33 cellular contexts compared by ENCODE assay signal in the genomic region with DNA sequence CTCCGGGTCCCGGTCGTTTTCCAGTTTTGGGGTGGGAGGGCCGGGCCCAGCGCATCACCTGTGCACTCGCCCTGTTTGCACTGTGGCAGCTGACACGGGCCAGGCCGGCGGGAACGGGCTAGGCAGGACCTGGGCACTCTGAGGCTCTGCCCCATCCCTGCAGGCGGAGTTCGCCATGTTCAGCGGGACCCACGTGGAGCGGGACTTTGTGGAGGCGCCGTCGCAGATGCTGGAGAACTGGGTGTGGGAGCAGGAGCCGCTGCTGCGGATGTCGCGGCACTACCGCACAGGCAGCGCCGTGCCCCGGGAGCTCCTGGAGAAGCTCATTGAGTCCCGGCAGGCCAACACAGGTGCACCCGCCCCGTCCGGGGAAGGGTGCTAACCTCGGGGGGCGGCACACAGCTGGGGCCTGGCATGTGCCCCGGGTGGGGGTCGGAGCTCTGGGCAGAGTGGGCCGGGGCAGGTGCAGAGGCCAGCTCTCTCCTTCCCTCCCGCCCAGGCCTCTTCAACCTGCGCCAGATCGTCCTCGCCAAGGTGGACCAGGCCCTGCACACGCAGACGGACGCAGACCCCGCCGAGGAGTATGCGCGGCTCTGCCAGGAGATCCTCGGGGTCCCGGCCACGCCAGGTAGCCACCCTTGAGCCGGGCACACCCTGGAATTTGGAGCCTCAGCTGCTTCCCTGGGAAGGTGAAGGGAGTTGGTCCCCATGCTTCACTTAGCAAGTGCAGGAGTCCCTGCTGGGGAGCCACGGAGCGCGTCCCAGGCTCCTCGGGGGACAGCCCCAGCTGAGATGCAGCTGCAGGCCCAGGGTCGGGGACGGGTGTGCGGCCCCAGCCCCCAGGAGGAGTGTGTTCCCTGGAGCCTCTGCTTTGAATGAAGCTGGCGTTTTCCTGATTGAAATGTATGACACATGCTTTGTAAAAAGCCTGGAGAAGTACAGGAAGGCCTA. TPM values are rescaled to one million over a fixed set of nuclear protein-coding genes. Genes with fewer than 3 reads are reported as not detected.
A peak's percentile ranks its signal among the peaks of the same experiment; 100 is the strongest.
DNase-seq lines count a peak whose midpoint lies in the region; ATAC-seq and TF ChIP-seq lines count a peak whose summit lies in the region.
"Had no signal": no experiment of that assay in that cellular context is flagged by ENCODE, and none has a peak within 500 bp of the region (broad histone marks: within the 10 kb centered on the region; RNA-seq: fewer than 3 reads in every experiment).

No MANE protein-coding gene starts in this region.

- 94% methylated on average over 58 of the region's 58 CpGs for WGBS in right cardiac atrium
- 94% methylated on average over 49 of the region's 58 CpGs; no CpG with 5 or more reads in 1 of the 2 donors for WGBS in transverse colon (ENCODE audit: low coverage in 1 of 2), 2 donors

- peaks cover 14 to 50% of the 10 kb centered on the region in 2 donors for H3K36me3 ChIP-seq in duodenal mucosa (ENCODE audit: control insufficient read depth in 1 of 2, insufficient read depth in 2 of 2, low read length in 2 of 2)
- H3K36me3 ChIP-seq in transverse colon = peaks cover 0 to 9% (median 3%) of the 10 kb centered on the region in 4 donors
- H3K36me3 ChIP-seq: ovary had no signal

- TF ChIP-seq EP300 in transverse colon (IDR thresholded peaks at IDR 0.05; ENCODE audit: low read depth) = no peak

- H3K27ac ChIP-seq in right cardiac atrium (ENCODE audit: low read length) (no peak overlapping the region), duodenal mucosa (ENCODE audit: low read depth, low read length) (peak overlapping the region; percentile 0), transverse colon (peak overlapping the region; percentile 73 to 77 (median 76))
- H3K27ac ChIP-seq: ovary, suprapubic skin, upper lobe of right lung had no signal

- H3K9me3 ChIP-seq in right cardiac atrium (ENCODE audit: control insufficient read depth, low read length) = no peaks in the 10 kb centered on the region
- H3K9me3 ChIP-seq in duodenal mucosa (ENCODE audit: control insufficient read depth in 1 of 2, low read length in 2 of 2) = no peaks in the 10 kb centered on the region
- H3K9me3 ChIP-seq in transverse colon = no peaks in the 10 kb centered on the region
- H3K9me3 ChIP-seq: mucosa of descending colon, ovary, suprapubic skin, upper lobe of right lung had no signal

- H3K27me3 ChIP-seq in right cardiac atrium (ENCODE audit: control insufficient read depth, insufficient read depth) (no peaks in the 10 kb centered on the region), duodenal mucosa (ENCODE audit: control insufficient read depth in 1 of 2, insufficient read depth in 2 of 2, low read length in 2 of 2) (no peaks in the 10 kb centered on the region), transverse colon (no peaks in the 10 kb centered on the region)
- H3K27me3 ChIP-seq: ovary, suprapubic skin, upper lobe of right lung had no signal

- in situ Hi-C loops in transverse colon (cut with MboI; ENCODE audit: low pct_ligation_motif_present in 1 of 4, low pct_unique_long_range_greater_than_20kb in 1 of 4, low sequenced_read_pairs in 3 of 4) = no loop called here

- ATAC-seq in right cardiac atrium = no peak
- ATAC-seq: activated CD8-positive, alpha-beta memory T cell treated with anti-CD3 and anti-CD28 coated beads, Interleukin-2, amount 10 ng/mL, durations not matched to agents 7 days and 5 days; HCT116; left cardiac atrium; PC-3; stimulated activated naive B cell treated with anti-CD40 and anti-IgM and Interleukin-4, amounts not matched to agents 10 μg/mL and 1 μg/mL and 100 μg/mL, for 72 hours; upper lobe of right lung had no signal

- peak in 2 of 3 donors; percentile 44 to 63 for DNase-seq in right cardiac atrium
- DNase-seq in cardiac septum (ENCODE audit: low spot score) = no peak
- DNase-seq in transverse colon = no peak
- no peak for DNase-seq in AML-193 (lab: John Stamatoyannopoulos, UW)
- no peak for DNase-seq in stimulated activated CD8-positive, alpha-beta memory T cell treated with anti-CD3 and anti-CD28 coated beads, Interleukin-4, amount 100 ng/mL, for 48 hours
- DNase-seq: 8988T; activated CD4-positive, alpha-beta T cell treated with anti-CD3 and anti-CD28 coated beads, Interleukin-2, amount 50 U/mL, for 4 hours; activated CD8-positive, alpha-beta memory T cell treated with anti-CD3 and anti-CD28 coated beads, Interleukin-2, amount 10 ng/mL, durations not matched to agents 7 days and 5 days; activated gamma-delta T cell treated with Interleukin-2 at 50 U/mL for 16 hours; activated naive CD8-positive, alpha-beta T cell treated with anti-CD3 and anti-CD28 coated beads, Interleukin-2, amount 10 ng/mL, durations not matched to agents 7 days and 5 days; activated T-cell treated with anti-CD3 and anti-CD28 coated beads, Interleukin-2, amount 50 U/mL, for 48 hours; aorta; CD4-positive, alpha-beta memory T cell; effector CD8-positive, alpha-beta T cell; hippocampal formation; IMR-90; left cardiac atrium; NCI-H1436 treated with DMSO at 0.1 percent for 48 hours; NCI-H2081 treated with DMSO at 0.1 percent for 48 hours; NCI-H226; NCI-H526 treated with DMSO at 0.1 percent for 48 hours; nephron progenitor cell; NK-92 treated with Interleukin-12 subunit alpha and Interleukin-12 subunit beta, amount 100 ng/mL, for 24 hours; ovary; PC-3; stimulated activated naive B cell treated with anti-CD40 and anti-IgM and Interleukin-4, amounts not matched to agents 10 μg/mL and 1 μg/mL and 100 μg/mL, for 72 hours; T-helper 2 cell had no signal

- H3K4me3 ChIP-seq in right cardiac atrium (ENCODE audit: low read length) (no peak overlapping the region), duodenal mucosa (ENCODE audit: low read depth in 1 of 2, low read length in 2 of 2) (no peak overlapping the region), transverse colon (no peak overlapping the region)
- H3K4me3 ChIP-seq: mucosa of descending colon, ovary, suprapubic skin, upper lobe of right lung had no signal

- no peak for TF ChIP-seq POLR2A in transverse colon (IDR thresholded peaks at IDR 0.05)

- no peaks in the 10 kb centered on the region for H3K4me1 ChIP-seq in right cardiac atrium (ENCODE audit: control insufficient read depth, insufficient read depth, low read length)
- H3K4me1 ChIP-seq in duodenal mucosa (ENCODE audit: control insufficient read depth in 1 of 2, insufficient read depth in 2 of 2, low read length in 2 of 2) = peaks cover 14 to 22% of the 10 kb centered on the region in 2 donors
- H3K4me1 ChIP-seq in transverse colon = peaks cover 0 to 19% (median 16%) of the 10 kb centered on the region in 4 donors
- H3K4me1 ChIP-seq: suprapubic skin, upper lobe of right lung had no signal

- intact Hi-C loops in right cardiac atrium (cut with DNase I) = no loop called here
- intact Hi-C loops in cardiac septum (cut with DNase I) = no loop called here
- intact Hi-C loops in transverse colon (cut with DNase I; ENCODE audit: low total_unique reads) = no loop called here

- TF ChIP-seq CTCF in transverse colon (IDR thresholded peaks at IDR 0.05) = no peak

- peak overlapping the region in 1 of 2 donors; percentile 47 for H3K9ac ChIP-seq in duodenal mucosa (ENCODE audit: low read depth in 1 of 2, low read length in 2 of 2)

RNA-seq across cellular contexts. Expression of a gene that starts 9.3 kb away (rescaled TPM):
- total RNA-seq in right cardiac atrium (1 to 10 TPM; 4.7 to 6.7 (median 6.3) TPM), cardiac septum (5.6 TPM), transverse colon (10 to 100 TPM in 1 of 4 donors, 1 to 10 TPM in 2, under 1 TPM in 1; 0.75 to 10.2 (median 4.9) TPM)
- polyA plus RNA-seq in right cardiac atrium = 4.7 TPM

RNA-seq across cellular contexts. Expression of a gene that starts 25.1 kb away (rescaled TPM):
- total RNA-seq in right cardiac atrium (10 to 100 TPM; 41.4 to 69.4 (median 54.1) TPM), cardiac septum (34.6 TPM), transverse colon (100 to 1,000 TPM in 1 of 4 donors, 10 to 100 TPM in 3; 32.9 to 149 (median 42.0) TPM)
- polyA plus RNA-seq in right cardiac atrium = 64.0 TPM

RNA-seq across cellular contexts. Expression of a gene that starts 27.3 kb away (rescaled TPM):
- total RNA-seq in right cardiac atrium (10 to 100 TPM; 53.6 to 84.2 (median 64.6) TPM), cardiac septum (54.1 TPM), transverse colon (10 to 100 TPM; 37.0 to 66.6 (median 47.5) TPM)
- polyA plus RNA-seq in right cardiac atrium = 86.5 TPM

RNA-seq across cellular contexts. Expression of a gene that starts 30.9 kb away (rescaled TPM):
- total RNA-seq in right cardiac atrium (10 to 100 TPM in 2 of 4 donors, 1 to 10 TPM in 2; 8.8 to 15.7 (median 9.6) TPM), cardiac septum (6.9 TPM), transverse colon (1 to 10 TPM; 2.6 to 6.4 (median 3.9) TPM)
- polyA plus RNA-seq in right cardiac atrium = 3.4 TPM

RNA-seq across cellular contexts. Expression of a gene that starts 56.7 kb away (rescaled TPM):
- total RNA-seq in right cardiac atrium = under 1 TPM in 1 of 4 donors, not detected in 3; 0.25 TPM
- polyA plus RNA-seq in right cardiac atrium = not detected
- not detected for total RNA-seq in cardiac septum
- not detected for total RNA-seq in transverse colon
- total RNA-seq: activated CD8-positive, alpha-beta memory T cell treated with anti-CD3 and anti-CD28 coated beads, Interleukin-2, amount 10 ng/mL, durations not matched to agents 7 days and 5 days; activated naive CD8-positive, alpha-beta T cell treated with anti-CD3 and anti-CD28 coated beads, Interleukin-2, amount 10 ng/mL, durations not matched to agents 7 days and 5 days; CD4-positive, alpha-beta memory T cell; IMR-90; left cardiac atrium; lung microvascular endothelial cell; suprapubic skin; upper lobe of right lung had no signal
- polyA plus RNA-seq: aorta; CD4-positive, alpha-beta memory T cell; IMR-90 had no signal

Comparison
In these comparisons a context has a peak if more than half of its experiments do, and no peak if none do; other contexts are left out.
1. DNase-seq: peak in right cardiac atrium (2 of 3); none in cardiac septum (single experiment), transverse colon (single experiment), AML-193 (0 of 2) and stimulated activated CD8-positive, alpha-beta memory T cell treated with anti-CD3 and anti-CD28 coated beads, Interleukin-4, amount 100 ng/mL, for 48 hours (single experiment).